Comparison of ENCODE assay signal across 10 cellular contexts in the genomic region with DNA sequence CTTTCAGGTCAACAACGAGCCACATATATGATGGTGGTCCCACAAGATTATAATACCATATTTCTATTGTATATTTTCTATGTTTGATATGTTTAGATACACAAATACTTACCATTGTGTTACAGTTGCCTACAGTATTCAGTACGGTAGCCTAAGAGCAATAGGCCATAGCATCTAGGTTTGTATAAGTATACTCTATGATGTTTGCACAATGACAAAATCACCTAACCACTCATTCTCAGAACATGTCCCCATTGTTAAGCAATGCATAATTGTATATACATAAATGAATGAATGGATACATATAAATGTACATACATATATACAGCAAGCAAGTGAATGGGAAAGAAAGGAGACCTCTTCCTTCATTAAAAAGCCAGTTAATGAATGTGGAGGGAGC. TPM values are rescaled to one million over a fixed set of nuclear protein-coding genes. Genes with fewer than 3 reads are reported as not detected.
"Had no signal": no experiment of that assay in that cellular context is flagged by ENCODE, and none has a peak within 500 bp of the region (broad histone marks: within the 10 kb centered on the region; RNA-seq: fewer than 3 reads in every experiment).

No MANE protein-coding gene starts in this region.

- H3K27ac ChIP-seq: GM23248, HL-60 had no signal

- H3K36me3 Mint-ChIP-seq: IgD-negative memory B cell had no signal

- ATAC-seq: HCT116, HepG2 had no signal

- H3K36me3 ChIP-seq: HAP-1 had no signal

- H3K27ac Mint-ChIP-seq: HFFc6, IgD-negative memory B cell had no signal

- H3K4me3 ChIP-seq: GM23248, HAP-1 had no signal

- H3K9me3 ChIP-seq: HAP-1 had no signal

- H3K9ac ChIP-seq: GM23248 had no signal

- H2AFZ ChIP-seq: GM23248 had no signal

- H3K4me1 Mint-ChIP-seq: IgD-negative memory B cell had no signal

- H3K27me3 Mint-ChIP-seq: IgD-negative memory B cell had no signal

- DNase-seq: GM23248, GOT3, H7, HFFc6, KBM-7 had no signal

- H3K4me3 Mint-ChIP-seq: HFFc6, IgD-negative memory B cell had no signal

- H3K4me1 ChIP-seq: HAP-1 had no signal

RNA-seq across cellular contexts. Expression of a gene that starts 23.8 kb away (rescaled TPM):
- total RNA-seq: HFFc6 had no signal
